ENCODE assay signal across 8 cellular contexts in genomic region chr4:173334891-173335754, GRCh38. TPM values are rescaled to one million over a fixed set of nuclear protein-coding genes. Genes with fewer than 3 reads are reported as not detected.
A peak's percentile ranks its signal among the peaks of the same experiment; 100 is the strongest.
DNase-seq lines count a peak whose midpoint lies in the region; ATAC-seq and TF ChIP-seq lines count a peak whose summit lies in the region.

No MANE protein-coding gene starts in this region.

- no peaks in the 10 kb centered on the region for H3K9me3 ChIP-seq in NT2/D1 (ENCODE audit: insufficient read depth, low read length)

- peak overlapping the region; percentile 57 for H3K4me3 ChIP-seq in NT2/D1 (ENCODE audit: insufficient read length, low read depth)

- peaks cover 35% of the 10 kb centered on the region for H3K36me3 Mint-ChIP-seq in activated naive CD4-positive, alpha-beta T cell treated with anti-CD3 and anti-CD28 coated beads for 36 hours (ENCODE audit: low read depth)

- H3K27ac Mint-ChIP-seq in activated naive CD4-positive, alpha-beta T cell treated with anti-CD3 and anti-CD28 coated beads for 36 hours: peak overlapping the region; percentile 99

- H3K27me3 ChIP-seq in NT2/D1 (ENCODE audit: insufficient read depth, insufficient read length): no peaks in the 10 kb centered on the region

- H3K4me1 ChIP-seq in NT2/D1 (ENCODE audit: insufficient read depth, insufficient read length): no peaks in the 10 kb centered on the region

- peaks cover 28% of the 10 kb centered on the region for H3K36me3 ChIP-seq in NT2/D1 (ENCODE audit: insufficient read depth, insufficient read length, low read length)

- peaks cover 15% of the 10 kb centered on the region for H3K4me1 Mint-ChIP-seq in activated naive CD4-positive, alpha-beta T cell treated with anti-CD3 and anti-CD28 coated beads for 36 hours (ENCODE audit: low read depth)

- peak; percentile 42 for ATAC-seq in GM21717 (IDR thresholded peaks at IDR 0.05; ENCODE audit: unreplicated experiment)
- ATAC-seq in omental fat pad (ENCODE audit: low FRiP score): peak; percentile 26

- CTCF ChIA-PET in activated naive CD4-positive, alpha-beta T cell treated with anti-CD3 and anti-CD28 coated beads for 36 hours (lab: Charles Lee): interaction anchor here (0.5 to 3.2 kb wide), 5 partner anchors 16 to 408 kb away, joined by 3 to 22 read pairs (median 3); partner anchors contain the start of gene SAP30

- peak overlapping the region; percentile 99 for H3K9ac ChIP-seq in NT2/D1 (ENCODE audit: insufficient read length, low read depth)

- H3K9me3 Mint-ChIP-seq in activated naive CD4-positive, alpha-beta T cell treated with anti-CD3 and anti-CD28 coated beads for 36 hours: no peaks in the 10 kb centered on the region

- intact Hi-C loops in activated naive CD4-positive, alpha-beta T cell treated with anti-CD3 and anti-CD28 coated beads for 36 hours (cut with micrococcal nuclease): loop anchor here (1.0 to 10.0 kb wide), 5 partner anchors 35 to 948 kb away; partner anchors contain the start of genes CEP44, FBXO8, GALNT7 and SAP30

- TF ChIP-seq CTCF in omental fat pad (IDR thresholded peaks at IDR 0.05): no peak

- peak overlapping the region; percentile 99 for H3K4me3 Mint-ChIP-seq in activated naive CD4-positive, alpha-beta T cell treated with anti-CD3 and anti-CD28 coated beads for 36 hours

- H3K27me3 Mint-ChIP-seq in activated naive CD4-positive, alpha-beta T cell treated with anti-CD3 and anti-CD28 coated beads for 36 hours (ENCODE audit: low read depth): peaks cover 12% of the 10 kb centered on the region

- DNase-seq in GM03348 (ENCODE audit: low spot score) (peak; percentile 88), HuH-7 (ENCODE audit: low spot score) (peak; percentile 89), NT2/D1 (ENCODE audit: low read depth, low spot score) (peak; percentile 71), glomerular visceral epithelial cell (ENCODE audit: extremely low spot score) (peak; percentile 94), omental fat pad (ENCODE audit: low spot score) (no peak)
- DNase-seq in activated naive CD4-positive, alpha-beta T cell treated with anti-CD3 and anti-CD28 coated beads for 36 hours: peak; percentile 79
- DNase-seq in stimulated activated naive CD4-positive, alpha-beta T cell treated with Interleukin-2 at 50 U/mL for 16 hours (lab: John Stamatoyannopoulos, UW): no peak

RNA-seq across cellular contexts. Expression of gene HMGB2, which starts 1.0 kb away (rescaled TPM):
- 100 to 1,000 TPM; 752 to 787 TPM for total RNA-seq in activated naive CD4-positive, alpha-beta T cell treated with anti-CD3 and anti-CD28 coated beads for 36 hours
- 100 to 1,000 TPM in 1 of 4 donors, 10 to 100 TPM in 3; 32.5 to 109 (median 51.7) TPM for total RNA-seq in omental fat pad

RNA-seq across cellular contexts. Expression of gene SAP30, which starts 35.6 kb away (rescaled TPM):
- total RNA-seq in activated naive CD4-positive, alpha-beta T cell treated with anti-CD3 and anti-CD28 coated beads for 36 hours: 1 to 10 TPM; 9.2 to 9.7 TPM
- 10 to 100 TPM; 25.8 to 61.9 (median 32.7) TPM for total RNA-seq in omental fat pad

Comparison
In these comparisons a context has a peak if more than half of its experiments do, and no peak if none do; other contexts are left out.
1. DNase-seq: peak in GM03348 (single experiment), HuH-7 (single experiment), NT2/D1 (single experiment), activated naive CD4-positive, alpha-beta T cell treated with anti-CD3 and anti-CD28 coated beads for 36 hours (single experiment) and glomerular visceral epithelial cell (single experiment); none in omental fat pad (single experiment) and stimulated activated naive CD4-positive, alpha-beta T cell treated with Interleukin-2 at 50 U/mL for 16 hours (single experiment).
2. RNA of gene HMGB2, which starts 1.0 kb away (total RNA-seq): 752 to 787 TPM in activated naive CD4-positive, alpha-beta T cell treated with anti-CD3 and anti-CD28 coated beads for 36 hours; 32.5 to 109 TPM in omental fat pad; every median in the first group is over 4 times any median in the second.